In genomic region chr4:38082424-38083374, GRCh38 we compare ENCODE assay signal across 1 cellular context.
TF ChIP-seq lines count a peak whose summit lies in the region.

No MANE protein-coding gene starts in this region.

TF ChIP-seq in GM12878, 131 proteins besides CTCF, POLR2A, EP300 and RAD21:
- TF ChIP-seq SPI1 (IDR thresholded peaks at IDR 0.05; ENCODE audit: borderline replicate concordance, insufficient read depth, low read depth, low read length) (no peak), ZNF207 (IDR thresholded peaks at IDR 0.05; ENCODE audit: borderline replicate concordance) (no peak), ZNF384 (IDR thresholded peaks at IDR 0.05; ENCODE audit: borderline replicate concordance, low read depth, low read length) (no peak), ZBED1 (IDR thresholded peaks at IDR 0.05; ENCODE audit: borderline replicate concordance) (no peak), FOXK2 (IDR thresholded peaks at IDR 0.05) (no peak)
